In genomic region chr11:76903325-76903724, GRCh38 we compare ENCODE assay signal across 19 cellular contexts. TPM values are rescaled to one million over a fixed set of nuclear protein-coding genes. Genes with fewer than 3 reads are reported as not detected.
A peak's percentile ranks its signal among the peaks of the same experiment; 100 is the strongest.
DNase-seq lines count a peak whose midpoint lies in the region; ATAC-seq and TF ChIP-seq lines count a peak whose summit lies in the region.
"Had no signal": no experiment of that assay in that cellular context is flagged by ENCODE, and none has a peak within 500 bp of the region (broad histone marks: within the 10 kb centered on the region; RNA-seq: fewer than 3 reads in every experiment).

No MANE protein-coding gene starts in this region.

- H3K27me3 Mint-ChIP-seq in type B pancreatic cell: no peaks in the 10 kb centered on the region
- H3K27me3 Mint-ChIP-seq in naive thymus-derived CD4-positive, alpha-beta T cell: no peaks in the 10 kb centered on the region

- H3K9me3 Mint-ChIP-seq in type B pancreatic cell: peaks cover 9% of the 10 kb centered on the region
- peaks cover 0 to 2% (median 0%) of the 10 kb centered on the region in 11 donors for H3K9me3 Mint-ChIP-seq in naive thymus-derived CD4-positive, alpha-beta T cell

- no peak overlapping the region for H3K27ac ChIP-seq in iPS DF 6.9 (ENCODE audit: low read length)
- H3K27ac ChIP-seq in caudate nucleus (ENCODE audit: low read depth, low read length): no peak overlapping the region
- no peak overlapping the region for H3K27ac ChIP-seq in naive thymus-derived CD4-positive, alpha-beta T cell (ENCODE audit: low read depth, low read length)
- H3K27ac ChIP-seq: A549, esophagus muscularis mucosa, left ventricle myocardium inferior, Peyer's patch had no signal

- no peak for ATAC-seq in GM21786 (IDR thresholded peaks at IDR 0.05; ENCODE audit: unreplicated experiment)
- ATAC-seq in naive thymus-derived CD4-positive, alpha-beta T cell: no peak
- ATAC-seq: A549 had no signal

- H3K4me3 Mint-ChIP-seq in type B pancreatic cell: peak overlapping the region; percentile 35
- H3K4me3 Mint-ChIP-seq in naive thymus-derived CD4-positive, alpha-beta T cell: no peak overlapping the region
- H3K4me3 Mint-ChIP-seq: CD14-positive monocyte had no signal

- POLR2A ChIA-PET in naive thymus-derived CD4-positive, alpha-beta T cell (lab: Charles Lee): no interaction called here

- peak overlapping the region; percentile 69 for H3K27ac Mint-ChIP-seq in type B pancreatic cell
- H3K27ac Mint-ChIP-seq in naive thymus-derived CD4-positive, alpha-beta T cell: no peak overlapping the region
- H3K27ac Mint-ChIP-seq: CD14-positive monocyte had no signal

- peaks cover 2% of the 10 kb centered on the region; the same call in 1 of the 2 replicates for H3K4me1 ChIP-seq in iPS DF 6.9 (ENCODE audit: control insufficient read depth, insufficient read depth, low read length)
- no peaks in the 10 kb centered on the region for H3K4me1 ChIP-seq in naive thymus-derived CD4-positive, alpha-beta T cell (ENCODE audit: control insufficient read depth in 2 of 2, insufficient read depth in 2 of 2, low read length in 2 of 2)
- H3K4me1 ChIP-seq: A549, esophagus muscularis mucosa, left ventricle myocardium inferior, Peyer's patch had no signal

- CTCF ChIA-PET in naive thymus-derived CD4-positive, alpha-beta T cell (lab: Charles Lee): no interaction called here

- no peak for TF ChIP-seq CTCF in type B pancreatic cell (conservative IDR thresholded peaks at IDR 0.05)

- no peaks in the 10 kb centered on the region for H3K27me3 ChIP-seq in iPS DF 6.9 (ENCODE audit: control insufficient read depth, insufficient read depth, low read length)
- no peaks in the 10 kb centered on the region for H3K27me3 ChIP-seq in naive thymus-derived CD4-positive, alpha-beta T cell (ENCODE audit: control insufficient read depth in 2 of 2, insufficient read depth in 2 of 2, low read length in 2 of 2)
- H3K27me3 ChIP-seq: esophagus muscularis mucosa, Peyer's patch had no signal

- H3K4me3 ChIP-seq in iPS DF 6.9 (ENCODE audit: low read length): no peak overlapping the region
- no peak overlapping the region for H3K4me3 ChIP-seq in naive thymus-derived CD4-positive, alpha-beta T cell (ENCODE audit: low read length)
- H3K4me3 ChIP-seq: A549, esophagus muscularis mucosa, left ventricle myocardium inferior, Peyer's patch had no signal

- H3K36me3 Mint-ChIP-seq in type B pancreatic cell: peaks cover 24% of the 10 kb centered on the region
- peaks cover 0 to 11% (median 9%) of the 10 kb centered on the region in 5 donors for H3K36me3 Mint-ChIP-seq in naive thymus-derived CD4-positive, alpha-beta T cell

- intact Hi-C loops in naive thymus-derived CD4-positive, alpha-beta T cell (cut with micrococcal nuclease): no loop called here

- no peaks in the 10 kb centered on the region for H3K36me3 ChIP-seq in iPS DF 6.9 (ENCODE audit: control insufficient read depth, insufficient read depth, low read length)
- H3K36me3 ChIP-seq in naive thymus-derived CD4-positive, alpha-beta T cell (ENCODE audit: control insufficient read depth in 2 of 3, insufficient read depth in 3 of 3, low read length in 3 of 3): no peaks in the 10 kb centered on the region
- H3K36me3 ChIP-seq: esophagus muscularis mucosa, left ventricle myocardium inferior, Peyer's patch had no signal

- DNase-seq in NCI-H345 (lab: John Stamatoyannopoulos, UW) (peak; percentile 42), NCI-H345 treated with DMSO at 0.1 percent for 48 hours (lab: John Stamatoyannopoulos, UW; ENCODE audit: unreplicated experiment) (no peak), NCI-H526 treated with DMSO at 0.1 percent for 48 hours (lab: John Stamatoyannopoulos, UW) (peak; percentile 59), iPS DF 6.9 (ENCODE audit: low read depth, low spot score) (peak; percentile 33), type B pancreatic cell (ENCODE audit: extremely low spot score, unreplicated experiment) (no peak), caudate nucleus (lab: John Stamatoyannopoulos, UW) (no peak)
- DNase-seq in naive thymus-derived CD4-positive, alpha-beta T cell: no peak
- DNase-seq: activated gamma-delta T cell treated with Interleukin-2 at 50 U/mL for 16 hours; aorta; EL; left ventricle myocardium inferior; NCI-H446; Peyer's patch; stimulated activated CD4-positive, alpha-beta T cell treated with anti-CD3 and anti-CD28 coated beads, Interleukin-15, amount 100 ng/mL, for 24 hours; SW 1271 had no signal

- WGBS in iPS DF 6.9 (ENCODE audit: insufficient coverage, insufficient read length): no CpG with 5 or more reads among the region's 3 CpGs

- H3K9me3 ChIP-seq in iPS DF 6.9 (ENCODE audit: control insufficient read depth, insufficient read depth, low read length): no peaks in the 10 kb centered on the region
- no peaks in the 10 kb centered on the region for H3K9me3 ChIP-seq in naive thymus-derived CD4-positive, alpha-beta T cell (ENCODE audit: control insufficient read depth in 2 of 3, low read length in 3 of 3)
- H3K9me3 ChIP-seq: esophagus muscularis mucosa had no signal

- H3K4me1 Mint-ChIP-seq in type B pancreatic cell (ENCODE audit: unreplicated experiment): peaks cover 18% of the 10 kb centered on the region
- H3K4me1 Mint-ChIP-seq in naive thymus-derived CD4-positive, alpha-beta T cell: peaks cover 0 to 13% (median 0%) of the 10 kb centered on the region in 7 donors

RNA-seq across cellular contexts. Expression of gene ACER3, which starts 42.6 kb away (rescaled TPM):
- total RNA-seq in type B pancreatic cell (ENCODE audit: low replicate concordance): 25.7 and 39.3 TPM in 2 replicates
- total RNA-seq in naive thymus-derived CD4-positive, alpha-beta T cell: 10 to 100 TPM in 2 of 5 experiments, 1 to 10 TPM in 3; 4.7 to 15.2 (median 9.0) TPM
- polyA plus RNA-seq in naive thymus-derived CD4-positive, alpha-beta T cell: 1 to 10 TPM; 6.0 to 9.7 TPM

Comparison
In these comparisons a context has a peak if more than half of its experiments do, and no peak if none do; other contexts are left out.
1. DNase-seq: peak in NCI-H345 (single experiment), NCI-H526 treated with DMSO at 0.1 percent for 48 hours (single experiment) and iPS DF 6.9 (single experiment); none in NCI-H345 treated with DMSO at 0.1 percent for 48 hours (single experiment), type B pancreatic cell (single experiment), caudate nucleus (0 of 61) and naive thymus-derived CD4-positive, alpha-beta T cell (0 of 9).